Comparison of ENCODE assay signal across 21 cellular contexts in genomic region chr4:140688711-140689598, GRCh38.
DNase-seq lines count a peak whose midpoint lies in the region; ATAC-seq and TF ChIP-seq lines count a peak whose summit lies in the region.
"Had no signal": no experiment of that assay in that cellular context is flagged by ENCODE, and none has a peak within 500 bp of the region (broad histone marks: within the 10 kb centered on the region; RNA-seq: fewer than 3 reads in every experiment).

No MANE protein-coding gene starts in this region.

- no peaks in the 10 kb centered on the region for H3K27me3 ChIP-seq in foreskin keratinocyte
- H3K27me3 ChIP-seq: colonic mucosa, right atrium auricular region, thyroid gland had no signal

- CTCF ChIA-PET in activated B cell treated with CpG ODN at 0.5 μM for 24 hours (lab: Charles Lee), result interaction anchor here (0.9 to 1.1 kb wide), 2 partner anchors 55 to 162 kb away, joined by 3 to 4 read pairs; no protein-coding TSS in a partner anchor

- peak overlapping the region; percentile 50 for H3K27ac Mint-ChIP-seq in activated B cell treated with CpG ODN at 0.5 μM for 24 hours
- H3K27ac Mint-ChIP-seq in stimulated activated naive B cell treated with anti-CD40 and anti-IgM and Interleukin-4, amounts not matched to agents 10 μg/mL and 1 μg/mL and 100 μg/mL, for 72 hours, result peak overlapping the region; percentile 25
- H3K27ac Mint-ChIP-seq: activated naive CD8-positive, alpha-beta T cell treated with anti-CD3 and anti-CD28 coated beads, Interleukin-2, amount 10 ng/mL, durations not matched to agents 7 days and 5 days had no signal

- no peak overlapping the region for H3K27ac ChIP-seq in foreskin keratinocyte
- H3K27ac ChIP-seq: colonic mucosa, right atrium auricular region, thyroid gland had no signal

- H3K36me3 Mint-ChIP-seq in activated B cell treated with CpG ODN at 0.5 μM for 24 hours (ENCODE audit: low read depth), result peaks cover 60% of the 10 kb centered on the region
- H3K36me3 Mint-ChIP-seq in stimulated activated naive B cell treated with anti-CD40 and anti-IgM and Interleukin-4, amounts not matched to agents 10 μg/mL and 1 μg/mL and 100 μg/mL, for 72 hours, result peaks cover 8 to 10% of the 10 kb centered on the region in 2 donors
- H3K36me3 Mint-ChIP-seq: activated naive CD8-positive, alpha-beta T cell treated with anti-CD3 and anti-CD28 coated beads, Interleukin-2, amount 10 ng/mL, durations not matched to agents 7 days and 5 days had no signal

- POLR2A ChIA-PET in activated B cell treated with CpG ODN at 0.5 μM for 24 hours (lab: Charles Lee), result no interaction called here

- no peak overlapping the region for H3K4me3 Mint-ChIP-seq in activated B cell treated with CpG ODN at 0.5 μM for 24 hours
- no peak overlapping the region for H3K4me3 Mint-ChIP-seq in stimulated activated naive B cell treated with anti-CD40 and anti-IgM and Interleukin-4, amounts not matched to agents 10 μg/mL and 1 μg/mL and 100 μg/mL, for 72 hours
- H3K4me3 Mint-ChIP-seq: activated naive CD8-positive, alpha-beta T cell treated with anti-CD3 and anti-CD28 coated beads, Interleukin-2, amount 10 ng/mL, durations not matched to agents 7 days and 5 days; activated T-cell treated with anti-CD3 and anti-CD28 coated beads, Interleukin-2, amount 50 U/mL, for 4 hours; nephron had no signal

- peaks cover 52% of the 10 kb centered on the region for H3K4me1 Mint-ChIP-seq in activated B cell treated with CpG ODN at 0.5 μM for 24 hours
- H3K4me1 Mint-ChIP-seq in stimulated activated naive B cell treated with anti-CD40 and anti-IgM and Interleukin-4, amounts not matched to agents 10 μg/mL and 1 μg/mL and 100 μg/mL, for 72 hours, result peaks cover 21 to 25% of the 10 kb centered on the region in 2 donors
- H3K4me1 Mint-ChIP-seq: activated naive CD8-positive, alpha-beta T cell treated with anti-CD3 and anti-CD28 coated beads, Interleukin-2, amount 10 ng/mL, durations not matched to agents 7 days and 5 days had no signal

- no peaks in the 10 kb centered on the region for H3K27me3 Mint-ChIP-seq in activated B cell treated with CpG ODN at 0.5 μM for 24 hours
- H3K27me3 Mint-ChIP-seq in stimulated activated naive B cell treated with anti-CD40 and anti-IgM and Interleukin-4, amounts not matched to agents 10 μg/mL and 1 μg/mL and 100 μg/mL, for 72 hours, result no peaks in the 10 kb centered on the region

- DNase-seq in left ventricle myocardium superior (no peak), left cardiac atrium (no peak), activated B cell treated with CpG ODN at 0.5 μM for 24 hours (no peak), foreskin keratinocyte (peak in 1 of 2 donors; percentile 35), DMS79 treated with DMSO at 0.1 percent for 48 hours (lab: John Stamatoyannopoulos, UW) (no peak)
- DNase-seq in stimulated activated naive B cell treated with anti-CD40 and anti-IgM and Interleukin-4, amounts not matched to agents 10 μg/mL and 1 μg/mL and 100 μg/mL, for 72 hours, result no peak
- DNase-seq: ACHN; activated CD4-positive, alpha-beta T cell treated with anti-CD3 and anti-CD28 coated beads, Interleukin-2, amount 50 U/mL, for 4 hours; activated naive CD8-positive, alpha-beta T cell treated with anti-CD3 and anti-CD28 coated beads, Interleukin-2, amount 10 ng/mL, durations not matched to agents 7 days and 5 days; activated T-cell treated with anti-CD3 and anti-CD28 coated beads, Interleukin-2, amount 50 U/mL, for 4 hours; Caco-2; colonic mucosa; hypothalamus; NCI-H1048; stimulated activated CD4-positive, alpha-beta T cell treated with anti-CD3 and anti-CD28 coated beads, Interleukin-2, amount 100 ng/mL, for 48 hours; stimulated activated CD8-positive, alpha-beta memory T cell treated with anti-CD3 and anti-CD28 coated beads, Interleukin-4, amount 100 ng/mL, for 48 hours had no signal

- intact Hi-C loops in left ventricle myocardium superior (cut with micrococcal nuclease) (no loop called here), left cardiac atrium (cut with DNase I) (no loop called here), activated B cell treated with CpG ODN at 0.5 μM for 24 hours (cut with micrococcal nuclease) (no loop called here)

- H3K4me1 ChIP-seq in foreskin keratinocyte, result peaks cover 10% of the 10 kb centered on the region
- H3K4me1 ChIP-seq: Caco-2, colonic mucosa had no signal

- ATAC-seq in left ventricle myocardium superior (peak; percentile 23), left cardiac atrium (no peak), activated B cell treated with CpG ODN at 0.5 μM for 24 hours (ENCODE audit: low read depth) (no peak), foreskin keratinocyte (peak; percentile 60), HG02870 (IDR thresholded peaks at IDR 0.05; ENCODE audit: unreplicated experiment) (no peak), HG03135 (IDR thresholded peaks at IDR 0.05; ENCODE audit: unreplicated experiment) (no peak)
- ATAC-seq in stimulated activated naive B cell treated with anti-CD40 and anti-IgM and Interleukin-4, amounts not matched to agents 10 μg/mL and 1 μg/mL and 100 μg/mL, for 72 hours (replicated peaks), result no peak
- ATAC-seq: activated T-cell treated with anti-CD3 and anti-CD28 coated beads, Interleukin-2, amount 50 U/mL, for 4 hours had no signal

- no peaks in the 10 kb centered on the region for H3K9me3 Mint-ChIP-seq in activated B cell treated with CpG ODN at 0.5 μM for 24 hours
- no peaks in the 10 kb centered on the region for H3K9me3 Mint-ChIP-seq in stimulated activated naive B cell treated with anti-CD40 and anti-IgM and Interleukin-4, amounts not matched to agents 10 μg/mL and 1 μg/mL and 100 μg/mL, for 72 hours
- H3K9me3 Mint-ChIP-seq: activated naive CD8-positive, alpha-beta T cell treated with anti-CD3 and anti-CD28 coated beads, Interleukin-2, amount 10 ng/mL, durations not matched to agents 7 days and 5 days; activated T-cell treated with anti-CD3 and anti-CD28 coated beads, Interleukin-2, amount 50 U/mL, for 4 hours; nephron had no signal

- no peak for TF ChIP-seq CTCF in activated B cell treated with CpG ODN at 0.5 μM for 24 hours (IDR thresholded peaks at IDR 0.05)
- TF ChIP-seq CTCF in foreskin keratinocyte (conservative IDR thresholded peaks at IDR 0.05), result no peak

Comparison
In these comparisons a context has a peak if more than half of its experiments do, and no peak if none do; other contexts are left out.
1. ATAC-seq: peak in left ventricle myocardium superior (single experiment) and foreskin keratinocyte (single experiment); none in left cardiac atrium (0 of 2), activated B cell treated with CpG ODN at 0.5 μM for 24 hours (single experiment), stimulated activated naive B cell treated with anti-CD40 and anti-IgM and Interleukin-4, amounts not matched to agents 10 μg/mL and 1 μg/mL and 100 μg/mL, for 72 hours (0 of 2), HG02870 (single experiment) and HG03135 (single experiment).